Comparison of ENCODE assay signal across 8 cellular contexts in genomic region chr17:81991684-81992513, GRCh38. TPM values are rescaled to one million over a fixed set of nuclear protein-coding genes. Genes with fewer than 3 reads are reported as not detected.
DNase-seq lines count a peak whose midpoint lies in the region; ATAC-seq and TF ChIP-seq lines count a peak whose summit lies in the region.
"Had no signal": no experiment of that assay in that cellular context is flagged by ENCODE, and none has a peak within 500 bp of the region (broad histone marks: within the 10 kb centered on the region; RNA-seq: fewer than 3 reads in every experiment).

No MANE protein-coding gene starts in this region.

- H3K4me1 ChIP-seq in transverse colon: peaks cover 7 to 19% (median 16%) of the 10 kb centered on the region in 4 donors

- no peak overlapping the region for H3K4me3 Mint-ChIP-seq in CD14-positive monocyte

- no peak overlapping the region for H3K27ac Mint-ChIP-seq in CD14-positive monocyte

- TF ChIP-seq POLR2A in transverse colon (IDR thresholded peaks at IDR 0.05): no peak

- H3K36me3 ChIP-seq in transverse colon: no peaks in the 10 kb centered on the region

- intact Hi-C loops in transverse colon (cut with DNase I; ENCODE audit: low total_unique reads) (no loop called here), CD14-positive monocyte (cut with micrococcal nuclease) (no loop called here)

- no peaks in the 10 kb centered on the region for H3K27me3 ChIP-seq in layer of hippocampus (ENCODE audit: control insufficient read depth, insufficient read depth, low read length)
- H3K27me3 ChIP-seq in transverse colon: no peaks in the 10 kb centered on the region
- H3K27me3 ChIP-seq: neutrophil had no signal

- peaks cover 0 to 2% (median 0%) of the 10 kb centered on the region in 7 donors for H3K9me3 Mint-ChIP-seq in CD14-positive monocyte

- no peaks in the 10 kb centered on the region for H3K9me3 ChIP-seq in transverse colon
- H3K9me3 ChIP-seq: neutrophil had no signal

- no peak for TF ChIP-seq EP300 in transverse colon (IDR thresholded peaks at IDR 0.05; ENCODE audit: low read depth)

- peak overlapping the region in 2 of 4 donors; percentile 5 to 26 for H3K4me3 ChIP-seq in transverse colon

- DNase-seq in NCI-H1694 (lab: John Stamatoyannopoulos, UW) (peak; percentile 61), cerebellar cortex (ENCODE audit: low spot score) (peak; percentile 72), transverse colon (peak; percentile 91), CD1c-positive myeloid dendritic cell (ENCODE audit: extremely low spot score) (no peak), CD14-positive monocyte (ENCODE audit: low spot score) (no peak)

- peaks cover 0 to 1% (median 0%) of the 10 kb centered on the region in 3 donors for H3K27me3 Mint-ChIP-seq in CD14-positive monocyte (ENCODE audit: low read depth in 3 of 3)

- no peak for ATAC-seq in HG03521 (IDR thresholded peaks at IDR 0.05; ENCODE audit: unreplicated experiment)

- 39% methylated on average over 34 of the region's 41 CpGs; no CpG with 5 or more reads in 1 of the 2 donors for WGBS in transverse colon (ENCODE audit: low coverage in 1 of 2), 2 donors

- TF ChIP-seq CTCF in transverse colon (IDR thresholded peaks at IDR 0.05) (no peak), CD14-positive monocyte (IDR thresholded peaks at IDR 0.05) (no peak)

- in situ Hi-C loops in transverse colon (cut with MboI; ENCODE audit: low pct_ligation_motif_present in 1 of 4, low pct_unique_long_range_greater_than_20kb in 1 of 4, low sequenced_read_pairs in 3 of 4): no loop called here

- H3K4me1 Mint-ChIP-seq in CD14-positive monocyte: no peaks in the 10 kb centered on the region

- peak overlapping the region; percentile 42 for H3K27ac ChIP-seq in layer of hippocampus (ENCODE audit: low read depth, low read length)
- H3K27ac ChIP-seq in transverse colon: peak overlapping the region; percentile 58 to 79 (median 71)
- H3K27ac ChIP-seq: neutrophil had no signal

- peaks cover 38 to 59% of the 10 kb centered on the region in 2 donors for H3K36me3 Mint-ChIP-seq in CD14-positive monocyte

RNA-seq across cellular contexts. Expression of gene ASPSCR1, which starts 14.5 kb away (rescaled TPM):
- 10 to 100 TPM; 21.0 to 61.7 (median 41.3) TPM for total RNA-seq in transverse colon
- 10 to 100 TPM; 25.5 to 25.6 TPM for polyA plus RNA-seq in CD14-positive monocyte

RNA-seq across cellular contexts. Expression of gene CENPX, which starts 30.8 kb away (rescaled TPM):
- total RNA-seq in transverse colon: 100 to 1,000 TPM in 2 of 4 donors, 10 to 100 TPM in 2; 85.4 to 131 (median 104) TPM
- polyA plus RNA-seq in CD14-positive monocyte: 10 to 100 TPM; 47.7 to 57.0 TPM

RNA-seq across cellular contexts. Expression of gene NOTUM, which starts 30.9 kb away (rescaled TPM):
- not detected for total RNA-seq in transverse colon
- not detected for polyA plus RNA-seq in CD14-positive monocyte

RNA-seq across cellular contexts. Expression of gene LRRC45, which starts 31.2 kb away (rescaled TPM):
- 10 to 100 TPM; 12.7 to 40.6 (median 23.5) TPM for total RNA-seq in transverse colon
- 1 to 10 TPM; 2.6 to 3.4 TPM for polyA plus RNA-seq in CD14-positive monocyte

RNA-seq across cellular contexts. Expression of gene RAC3, which starts 39.6 kb away (rescaled TPM):
- total RNA-seq in transverse colon: 10 to 100 TPM in 1 of 4 donors, 1 to 10 TPM in 3; 2.6 to 11.1 (median 5.0) TPM
- polyA plus RNA-seq in CD14-positive monocyte: not detected

Comparison
In these comparisons a context has a peak if more than half of its experiments do, and no peak if none do; other contexts are left out.
1. DNase-seq: peak in NCI-H1694 (single experiment), cerebellar cortex (single experiment) and transverse colon (single experiment); none in CD1c-positive myeloid dendritic cell (single experiment) and CD14-positive monocyte (single experiment).